9 cellular contexts compared by ENCODE assay signal in the genomic region with DNA sequence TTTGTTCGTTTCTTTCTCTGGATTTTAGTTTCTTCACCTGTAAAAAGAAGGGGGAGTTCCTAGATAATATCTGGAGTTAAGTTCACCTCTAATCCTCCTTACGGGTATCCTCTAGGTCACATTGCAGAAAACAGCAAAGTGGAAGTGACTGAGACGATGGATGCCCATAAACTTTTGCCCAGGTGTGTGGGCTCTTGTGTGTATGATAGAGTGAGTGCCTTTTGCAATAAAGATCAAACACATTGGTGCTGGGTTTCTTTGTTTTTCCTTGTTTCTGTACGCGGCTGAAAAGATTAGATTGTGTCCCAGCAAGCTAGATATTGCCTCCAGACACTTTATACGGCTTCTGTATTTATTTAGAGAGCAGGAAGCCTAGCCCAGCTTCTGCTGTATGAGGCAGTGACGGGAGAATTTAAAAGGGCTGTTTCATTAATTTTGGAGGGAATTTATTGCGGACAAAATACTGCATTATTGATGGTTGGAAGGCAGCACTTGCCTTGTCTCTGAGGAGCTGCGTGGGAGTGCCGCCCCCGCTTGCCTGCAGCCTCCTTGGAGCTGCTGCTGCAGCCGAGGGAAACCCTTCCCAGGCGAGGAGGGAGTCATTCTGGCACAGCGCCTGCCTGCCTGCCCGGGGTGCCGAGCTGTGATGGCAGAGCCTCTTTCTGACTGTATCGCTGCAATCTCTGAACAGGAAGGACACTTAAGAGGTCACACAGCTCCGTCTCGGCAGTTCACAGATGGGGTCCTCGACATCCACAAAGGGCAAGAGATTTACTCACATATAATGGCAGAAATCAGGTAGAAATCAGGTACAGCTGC. TPM values are rescaled to one million over a fixed set of nuclear protein-coding genes. Genes with fewer than 3 reads are reported as not detected.
A peak's percentile ranks its signal among the peaks of the same experiment; 100 is the strongest.
DNase-seq lines count a peak whose midpoint lies in the region; ATAC-seq and TF ChIP-seq lines count a peak whose summit lies in the region.
"Had no signal": no experiment of that assay in that cellular context is flagged by ENCODE, and none has a peak within 500 bp of the region (broad histone marks: within the 10 kb centered on the region; RNA-seq: fewer than 3 reads in every experiment).

No MANE protein-coding gene starts in this region.

- H3K27ac Mint-ChIP-seq in brain, result peak overlapping the region in 2 of 5 experiments; percentile 26 to 87
- H3K27ac Mint-ChIP-seq: activated naive CD8-positive, alpha-beta T cell had no signal

- no peaks in the 10 kb centered on the region for H3K36me3 Mint-ChIP-seq in brain
- H3K36me3 Mint-ChIP-seq: activated naive CD8-positive, alpha-beta T cell had no signal

- H3K4me3 Mint-ChIP-seq in brain, result peak overlapping the region; percentile 1 to 51 (median 25)
- H3K4me3 Mint-ChIP-seq: activated naive CD8-positive, alpha-beta T cell had no signal

- DNase-seq in A172 (ENCODE audit: low spot score) (peak; percentile 62), M059J (ENCODE audit: low read depth) (peak; percentile 77), left kidney (ENCODE audit: low read depth, low spot score) (peak; percentile 88), activated gamma-delta T cell treated with Interleukin-2 at 50 U/mL for 16 hours (no peak), GM13977 (ENCODE audit: low spot score) (no peak)

- H3K9me3 Mint-ChIP-seq in brain, result no peaks in the 10 kb centered on the region

- TF ChIP-seq CTCF in brain (conservative IDR thresholded peaks at IDR 0.05) (no peak), GM13977 (IDR thresholded peaks at IDR 0.05; ENCODE audit: extremely low read depth, insufficient read depth, missing control alignments) (no peak)

- peaks cover 13% of the 10 kb centered on the region for H3K4me1 Mint-ChIP-seq in brain

- in situ Hi-C loops in GM13977 (cut with MboI; ENCODE audit: low pct_unique_long_range_greater_than_20kb, low sequenced_read_pairs, unreplicated experiment), result no loop called here

- ATAC-seq in HG02938 (IDR thresholded peaks at IDR 0.05; ENCODE audit: unreplicated experiment) (no peak), GM21786 (IDR thresholded peaks at IDR 0.05; ENCODE audit: unreplicated experiment) (no peak)

- H3K27me3 Mint-ChIP-seq in brain, result peaks cover 10% of the 10 kb centered on the region
- H3K27me3 Mint-ChIP-seq: activated naive CD8-positive, alpha-beta T cell had no signal

RNA-seq across cellular contexts. Expression of a gene that starts 38.6 kb away (rescaled TPM):
- not detected in 2 replicates for total RNA-seq in A172 (2014; rRNA removed; shearing (Covaris generic))
- not detected in 2 replicates for total RNA-seq in M059J (2014; rRNA removed; shearing (Covaris generic))
- not detected for polyA plus RNA-seq in brain (ENCODE audit: insufficient read depth, low read depth, low replicate concordance)

Comparison
In these comparisons a context has a peak if more than half of its experiments do, and no peak if none do; other contexts are left out.
1. DNase-seq: peak in A172 (single experiment), M059J (single experiment) and left kidney (single experiment); none in activated gamma-delta T cell treated with Interleukin-2 at 50 U/mL for 16 hours (single experiment) and GM13977 (single experiment).